In the genomic region with DNA sequence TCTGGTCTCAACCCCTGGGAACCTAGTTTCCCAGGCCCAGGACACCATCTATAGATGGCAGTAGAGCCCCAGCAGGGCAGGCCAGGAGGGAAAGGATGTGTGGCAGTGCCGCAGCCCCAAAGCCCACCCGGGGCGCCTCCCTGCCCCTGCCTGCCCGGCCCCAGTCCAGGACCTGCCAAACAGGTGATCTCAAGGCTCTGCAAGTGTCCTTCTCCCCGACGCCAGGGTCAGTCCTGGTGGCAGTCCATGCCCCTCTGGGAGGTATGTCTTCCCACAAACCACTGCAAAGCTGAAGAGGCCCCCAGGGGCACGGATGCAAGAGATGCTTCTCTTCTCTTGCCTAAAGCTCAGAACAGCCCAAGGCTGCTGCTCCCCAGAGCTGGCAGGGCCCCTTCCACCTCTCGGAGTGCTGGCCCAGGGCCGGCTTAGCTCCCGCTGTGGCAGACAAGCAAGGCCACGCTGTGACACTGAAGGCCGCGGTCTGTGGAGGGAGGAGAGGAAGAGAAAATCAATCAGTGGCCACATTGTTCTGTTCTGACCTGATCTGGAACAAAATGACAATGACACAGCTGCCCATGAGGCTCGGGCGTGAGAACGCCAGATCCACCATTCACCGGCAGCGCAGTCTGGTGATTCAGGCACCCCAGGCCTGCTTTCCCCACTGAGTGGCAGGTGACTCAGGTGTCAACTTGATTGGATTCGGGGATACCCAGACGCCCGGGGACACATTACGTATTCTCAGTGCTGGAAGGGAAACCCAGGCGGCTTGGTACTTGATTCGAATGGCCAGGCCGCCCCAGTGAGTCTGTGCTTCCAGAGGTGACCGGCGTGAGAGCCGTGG, we compare ENCODE assay signal across 16 cellular contexts. TPM values are rescaled to one million over a fixed set of nuclear protein-coding genes. Genes with fewer than 3 reads are reported as not detected.
DNase-seq lines count a peak whose midpoint lies in the region; ATAC-seq and TF ChIP-seq lines count a peak whose summit lies in the region.
"Had no signal": no experiment of that assay in that cellular context is flagged by ENCODE, and none has a peak within 500 bp of the region (broad histone marks: within the 10 kb centered on the region; RNA-seq: fewer than 3 reads in every experiment).

No MANE protein-coding gene starts in this region.

- DNase-seq in heart left ventricle (no peak), right cardiac atrium (no peak), RWPE1 (ENCODE audit: low spot score) (no peak), fibroblast of villous mesenchyme (ENCODE audit: low read depth) (no peak), sigmoid colon (no peak), NCI-H2029 treated with DMSO at 0.1 percent for 48 hours (lab: John Stamatoyannopoulos, UW) (no peak)
- no peak for DNase-seq in stimulated activated CD4-positive, alpha-beta T cell treated with anti-CD3 and anti-CD28 coated beads, Interleukin-2, amount 100 ng/mL, for 24 hours
- DNase-seq: COR-L47, GDM1, NCI-H2029, NCI-H774 had no signal

- no peak overlapping the region for H3K27ac ChIP-seq in heart left ventricle
- H3K27ac ChIP-seq in right cardiac atrium (ENCODE audit: low read length): no peak overlapping the region
- peak overlapping the region; percentile 70 for H3K27ac ChIP-seq in RWPE1
- H3K27ac ChIP-seq in sigmoid colon: peak overlapping the region in 1 of 4 donors; percentile 74
- H3K27ac ChIP-seq: hepatocyte, parathyroid adenoma had no signal

- no peak for TF ChIP-seq EP300 in sigmoid colon (IDR thresholded peaks at IDR 0.05)

- intact Hi-C loops in heart left ventricle (cut with DNase I) (no loop called here), right cardiac atrium (cut with DNase I) (no loop called here), sigmoid colon (cut with DNase I) (no loop called here)

- ATAC-seq in heart left ventricle (no peak), right cardiac atrium (no peak), HG03280 (IDR thresholded peaks at IDR 0.05; ENCODE audit: unreplicated experiment) (no peak)

- WGBS in heart left ventricle, 4 donors: 95 to 96% (median 95%) methylated on average over 24 to 28 of the region's 28 CpGs
- WGBS in right cardiac atrium: 94% methylated on average over 28 of the region's 28 CpGs
- WGBS in sigmoid colon, 2 donors: 94 to 95% methylated on average over 28 of the region's 28 CpGs

- H3K4me3 ChIP-seq in heart left ventricle (no peak overlapping the region), right cardiac atrium (ENCODE audit: low read length) (no peak overlapping the region), fibroblast of villous mesenchyme (ENCODE audit: low read depth, low read length) (no peak overlapping the region), sigmoid colon (no peak overlapping the region)
- H3K4me3 ChIP-seq: hepatocyte, smooth muscle cell had no signal

- TF ChIP-seq POLR2A in heart left ventricle (IDR thresholded peaks at IDR 0.05) (no peak), sigmoid colon (IDR thresholded peaks at IDR 0.05) (no peak)

- H3K36me3 ChIP-seq in heart left ventricle (peaks cover 0 to 8% (median 0%) of the 10 kb centered on the region in 9 donors), sigmoid colon (peaks cover 0 to 11% (median 0%) of the 10 kb centered on the region in 4 donors)

- POLR2A ChIA-PET in RWPE1 (lab: Yijun Ruan, JAX; ENCODE audit: low non-redundant PET): no interaction called here

- CTCF ChIA-PET in RWPE1 (lab: Yijun Ruan, JAX): interaction anchor here (0.5 to 1.2 kb wide), 3 partner anchors 12 to 89 kb away, joined by 3 to 4 read pairs (median 3); no protein-coding TSS in a partner anchor

- H3K4me1 ChIP-seq in heart left ventricle (peaks cover 8 to 75% (median 40%) of the 10 kb centered on the region in 12 donors), right cardiac atrium (ENCODE audit: control insufficient read depth, insufficient read depth, low read length) (peaks cover 19% of the 10 kb centered on the region), sigmoid colon (peaks cover 0 to 10% (median 6%) of the 10 kb centered on the region in 4 donors)
- H3K4me1 ChIP-seq: parathyroid adenoma had no signal

- H3K9me3 ChIP-seq in heart left ventricle: no peaks in the 10 kb centered on the region
- H3K9me3 ChIP-seq in right cardiac atrium (ENCODE audit: control insufficient read depth, low read length): no peaks in the 10 kb centered on the region
- no peaks in the 10 kb centered on the region for H3K9me3 ChIP-seq in sigmoid colon

- no peaks in the 10 kb centered on the region for H3K27me3 ChIP-seq in heart left ventricle
- no peaks in the 10 kb centered on the region for H3K27me3 ChIP-seq in right cardiac atrium (ENCODE audit: control insufficient read depth, insufficient read depth)
- no peaks in the 10 kb centered on the region for H3K27me3 ChIP-seq in sigmoid colon
- H3K27me3 ChIP-seq: dorsolateral prefrontal cortex, hepatocyte had no signal

- TF ChIP-seq CTCF in heart left ventricle (IDR thresholded peaks at IDR 0.05) (peak in 8 of 12 donors; percentile 3 to 29 (median 20)), RWPE1 (conservative IDR thresholded peaks at IDR 0.05; ENCODE audit: low read depth) (no peak), fibroblast of villous mesenchyme (IDR thresholded peaks at IDR 0.05; ENCODE audit: insufficient read depth, low read depth, low read length) (peak; percentile 18), sigmoid colon (IDR thresholded peaks at IDR 0.05) (no peak)

RNA-seq across cellular contexts. Expression of gene KLHL25, which starts 34.0 kb away (rescaled TPM):
- total RNA-seq in heart left ventricle (1 to 10 TPM; 2.2 to 8.8 (median 4.3) TPM), right cardiac atrium (1 to 10 TPM; 3.4 to 6.6 (median 5.3) TPM), fibroblast of villous mesenchyme (4.2 and 4.3 TPM in 2 replicates), sigmoid colon (1 to 10 TPM; 4.1 to 9.0 (median 6.9) TPM)
- polyA plus RNA-seq in heart left ventricle (10 to 100 TPM in 1 of 2 donors, 1 to 10 TPM in 1; 3.3 to 12.9 TPM), right cardiac atrium (4.1 TPM), sigmoid colon (1 to 10 TPM; 3.0 to 7.7 (median 4.6) TPM)

Comparison
In these comparisons a context has a peak if more than half of its experiments do, and no peak if none do; other contexts are left out.
1. CTCF ChIP-seq: peak in heart left ventricle (8 of 12) and fibroblast of villous mesenchyme (single experiment); none in RWPE1 (single experiment) and sigmoid colon (0 of 4).